25 cellular contexts compared by ENCODE assay signal in genomic region chr6:165877773-165878172, GRCh38.
"Had no signal": no experiment of that assay in that cellular context is flagged by ENCODE, and none has a peak within 500 bp of the region (broad histone marks: within the 10 kb centered on the region; RNA-seq: fewer than 3 reads in every experiment).

No MANE protein-coding gene starts in this region.

- H3K9me3 ChIP-seq: gastrocnemius medialis, neutrophil, pancreas, suprapubic skin, vagina had no signal

- FAIRE-seq: endometrium, islet of Langerhans, pancreas had no signal

- DNase-seq: cerebellar nuclear complex; cortex of kidney; effector memory CD8-positive, alpha-beta T cell; erythroblast; foreskin fibroblast; gastrocnemius medialis; glutamatergic neuron; heart right ventricle; hippocampal formation; left colon; naive B cell; pancreas; retina; spleen; stimulated activated CD4-positive, alpha-beta T cell treated with anti-CD3 and anti-CD28 coated beads, Interleukin-15, amount 100 ng/mL, for 24 hours; stimulated activated CD4-positive, alpha-beta T cell treated with anti-CD3 and anti-CD28 coated beads, Interleukin-2, amount 100 ng/mL, for 48 hours; stimulated activated naive B cell treated with anti-CD40 and anti-IgM and Interleukin-4, amounts not matched to agents 10 μg/mL and 1 μg/mL and 100 μg/mL, for 72 hours; trophoblast cell had no signal

- H3K4me3 ChIP-seq: gastrocnemius medialis, lung, pancreas, skin epidermis, spleen, suprapubic skin, vagina had no signal

- H3K27ac ChIP-seq: neutrophil, pancreas, skin epidermis, spleen, suprapubic skin, vagina had no signal

- H3K36me3 ChIP-seq: gastrocnemius medialis, heart right ventricle, neutrophil, pancreas, spleen, suprapubic skin, vagina had no signal

- H3K27me3 ChIP-seq: gastrocnemius medialis, vagina had no signal

- H3K4me1 ChIP-seq: gastrocnemius medialis, pancreas, spleen, vagina had no signal
